ENCODE assay signal across 12 cellular contexts in genomic region chr2:64133828-64134227, GRCh38. TPM values are rescaled to one million over a fixed set of nuclear protein-coding genes. Genes with fewer than 3 reads are reported as not detected.
DNase-seq lines count a peak whose midpoint lies in the region; ATAC-seq, FAIRE-seq and TF ChIP-seq lines count a peak whose summit lies in the region.
"Had no signal": no experiment of that assay in that cellular context is flagged by ENCODE, and none has a peak within 500 bp of the region (broad histone marks: within the 10 kb centered on the region; RNA-seq: fewer than 3 reads in every experiment).

No MANE protein-coding gene starts in this region.

- TF ChIP-seq EP300 in GM12878 (IDR thresholded peaks at IDR 0.05; ENCODE audit: borderline replicate concordance in 1 of 2, control insufficient read depth in 1 of 2, low read depth in 2 of 2, low read length in 2 of 2) = no peak

- H4K20me1 ChIP-seq in Karpas-422 (ENCODE audit: insufficient read depth, low read depth, low read length) = peaks cover 5% of the 10 kb centered on the region; the same call in 1 of the 2 replicates
- peaks cover 2% of the 10 kb centered on the region; the same call in 1 of the 2 replicates for H4K20me1 ChIP-seq in GM12878 (ENCODE audit: control insufficient read depth, insufficient read depth)
- H4K20me1 ChIP-seq in neural progenitor cell (ENCODE audit: low read depth) = peaks cover 66% of the 10 kb centered on the region

- H3K4me2 ChIP-seq in Karpas-422 (ENCODE audit: low read depth, low read length, poor library complexity, severe bottlenecking) (peak overlapping the region; percentile 19), GM12878 (ENCODE audit: control insufficient read depth, insufficient read depth) (peak overlapping the region; percentile 62; the same call in 1 of the 2 replicates), neural progenitor cell (no peak overlapping the region)

- H3K4me3 ChIP-seq in Karpas-422 (ENCODE audit: low read length) (no peak overlapping the region), GM12878 (no peak overlapping the region), neural progenitor cell (no peak overlapping the region), MG63 (no peak overlapping the region), esophagus squamous epithelium (no peak overlapping the region)
- H3K4me3 ChIP-seq: ascending aorta, sigmoid colon had no signal

- H3K36me3 Mint-ChIP-seq in neural progenitor cell = peaks cover 23% of the 10 kb centered on the region

- intact Hi-C loops in GM12878 (cut with micrococcal nuclease; ENCODE audit: unreplicated experiment) (no loop called here), esophagus squamous epithelium (cut with DNase I) (no loop called here)

- no peak overlapping the region for H3K9ac ChIP-seq in Karpas-422 (ENCODE audit: low read length)
- no peak overlapping the region for H3K9ac ChIP-seq in GM12878 (ENCODE audit: control insufficient read depth, insufficient read depth, low read length)
- H3K9ac ChIP-seq in neural progenitor cell = no peak overlapping the region

- H3K79me2 ChIP-seq in Karpas-422 (ENCODE audit: low read length) (peaks cover 100% of the 10 kb centered on the region), GM12878 (ENCODE audit: control insufficient read depth, insufficient read depth, low read length) (peaks cover 100% of the 10 kb centered on the region), neural progenitor cell (ENCODE audit: low read depth) (peaks cover 100% of the 10 kb centered on the region)

- no peaks in the 10 kb centered on the region for H3K9me3 Mint-ChIP-seq in neural progenitor cell

- ATAC-seq in GM12878 (no peak), HG03039 (IDR thresholded peaks at IDR 0.05; ENCODE audit: unreplicated experiment) (no peak)

- DNase-seq in GM18507 (ENCODE audit: extremely low spot score, insufficient read length, low read depth) (no peak), Karpas-422 (no peak), GM12878 (ENCODE audit: low read depth, low spot score) (no peak), neural progenitor cell (ENCODE audit: low spot score) (no peak), MG63 (no peak), esophagus squamous epithelium (lab: John Stamatoyannopoulos, UW) (no peak)
- DNase-seq: activated CD4-positive, alpha-beta T cell treated with anti-CD3 and anti-CD28 coated beads for 48 hours; NCI-H1417; sigmoid colon had no signal

- TF ChIP-seq RAD21 in GM12878 (IDR thresholded peaks at IDR 0.05; ENCODE audit: insufficient read depth, low read depth, low read length) = no peak

- H3K4me1 Mint-ChIP-seq in neural progenitor cell = peaks cover 17% of the 10 kb centered on the region

- H3K36me3 ChIP-seq in Karpas-422 (ENCODE audit: insufficient read depth, low read length) (peaks cover 76% of the 10 kb centered on the region), GM12878 (ENCODE audit: control insufficient read depth in 2 of 2, insufficient read depth in 2 of 2, low read length in 1 of 2) (peaks cover 0 to 22% of the 10 kb centered on the region in 2 experiments; a peak in 2 of 4 replicates), neural progenitor cell (no peaks in the 10 kb centered on the region), MG63 (no peaks in the 10 kb centered on the region), esophagus squamous epithelium (no peaks in the 10 kb centered on the region)
- H3K36me3 ChIP-seq: ascending aorta, sigmoid colon had no signal

- POLR2A ChIA-PET in GM12878 (lab: Charles Lee) = interaction anchor here (0.5 to 1.5 kb wide), 6 partner anchors 9 to 1273 kb away, joined by 3 to 6 read pairs (median 4); no protein-coding TSS in a partner anchor

- H3F3A ChIP-seq in neural progenitor cell (ENCODE audit: low read depth) = peaks cover 4% of the 10 kb centered on the region

- no peaks in the 10 kb centered on the region for H3K9me2 ChIP-seq in Karpas-422 (replicated peaks; ENCODE audit: insufficient read depth, low read length)

- H3K9me3 ChIP-seq in Karpas-422 (ENCODE audit: low read length) (no peaks in the 10 kb centered on the region), GM12878 (replicated peaks; ENCODE audit: control insufficient read depth, insufficient read depth, low read length) (no peaks in the 10 kb centered on the region), neural progenitor cell (ENCODE audit: low read depth) (no peaks in the 10 kb centered on the region), MG63 (no peaks in the 10 kb centered on the region), esophagus squamous epithelium (no peaks in the 10 kb centered on the region)
- H3K9me3 ChIP-seq: ascending aorta, sigmoid colon had no signal

- in situ Hi-C loops in GM12878 (cut with MboI) = no loop called here

- H3K4me3 Mint-ChIP-seq in neural progenitor cell = no peak overlapping the region

- peak overlapping the region; percentile 57 for H3K27ac ChIP-seq in Karpas-422 (ENCODE audit: low read length)
- no peak overlapping the region; the same call in 1 of the 2 replicates for H3K27ac ChIP-seq in GM12878 (ENCODE audit: control insufficient read depth, insufficient read depth)
- H3K27ac ChIP-seq in neural progenitor cell = peak overlapping the region; percentile 47
- peak overlapping the region in 1 of 4 donors; percentile 28 for H3K27ac ChIP-seq in esophagus squamous epithelium
- H3K27ac ChIP-seq: ascending aorta had no signal

- BruUV-seq in GM12878 (replicated peaks; lab: Mats Ljungman, UMichigan) = no TSS peak

- CTCF ChIA-PET in GM12878 (lab: Yijun Ruan, JAX) = interaction anchor here (0.9 to 4.7 kb wide), 8 partner anchors 8 to 197 kb away, joined by 4 to 26 read pairs (median 4); no protein-coding TSS in a partner anchor

- H3K27ac Mint-ChIP-seq in neural progenitor cell = no peak overlapping the region

- TF ChIP-seq CTCF in GM12878 (IDR thresholded peaks at IDR 0.05 in 2 of 3, conservative IDR thresholded peaks at IDR 0.05 in 1 of 3; ENCODE audit: control insufficient read depth in 2 of 3, extremely low read depth in 1 of 3, insufficient read depth in 1 of 3, low read depth in 3 of 3, low read length in 3 of 3) (no peak), neural progenitor cell (IDR thresholded peaks at IDR 0.05) (no peak), esophagus squamous epithelium (IDR thresholded peaks at IDR 0.05) (no peak)

- SMC1A ChIA-PET in GM12878 (lab: Charles Lee; ENCODE audit: uncharacterized antibody, unreplicated experiment) = interaction anchor here (1.0 to 23.5 kb wide), 12 partner anchors 7 to 195 kb away, joined by 3 to 495 read pairs (median 11); no protein-coding TSS in a partner anchor

- FAIRE-seq in GM18507 (lab: Jason Lieb, UNC) (peak; percentile 44), GM12878 (lab: Jason Lieb, UNC) (no peak)
- FAIRE-seq: GM12891 had no signal

- H2AFZ ChIP-seq in Karpas-422 (ENCODE audit: low read length) (no peak overlapping the region), GM12878 (ENCODE audit: control insufficient read depth, low read depth, low read length) (no peak overlapping the region), neural progenitor cell (replicated peaks) (no peak overlapping the region)

- peaks cover 98% of the 10 kb centered on the region for H3K4me1 ChIP-seq in Karpas-422 (ENCODE audit: low read length)
- H3K4me1 ChIP-seq in GM12878 (ENCODE audit: control insufficient read depth, insufficient read depth, low read length) = peaks cover 46% of the 10 kb centered on the region
- H3K4me1 ChIP-seq in neural progenitor cell = peaks cover 21% of the 10 kb centered on the region
- peaks cover 8 to 95% (median 32%) of the 10 kb centered on the region in 3 donors for H3K4me1 ChIP-seq in esophagus squamous epithelium

- RAD21 ChIA-PET in GM12878 (lab: Charles Lee; ENCODE audit: unreplicated experiment) = interaction anchor here (0.9 to 7.4 kb wide), 15 partner anchors 8 to 196 kb away, joined by 3 to 53 read pairs (median 5); no protein-coding TSS in a partner anchor

- no peaks in the 10 kb centered on the region for H3K27me3 Mint-ChIP-seq in neural progenitor cell (ENCODE audit: insufficient read depth, low read depth)

- TF ChIP-seq POLR2A in GM12878 (IDR thresholded peaks at IDR 0.05; ENCODE audit: low read depth, low read length) (no peak), esophagus squamous epithelium (IDR thresholded peaks at IDR 0.05) (no peak)

- no peaks in the 10 kb centered on the region for H3K27me3 ChIP-seq in Karpas-422 (ENCODE audit: low read length)
- H3K27me3 ChIP-seq in GM12878 (replicated peaks in 1 of 2; ENCODE audit: control insufficient read depth in 2 of 2, insufficient read depth in 2 of 2, low read length in 1 of 2) = no peaks in the 10 kb centered on the region
- H3K27me3 ChIP-seq in neural progenitor cell = no peaks in the 10 kb centered on the region
- no peaks in the 10 kb centered on the region for H3K27me3 ChIP-seq in MG63
- no peaks in the 10 kb centered on the region for H3K27me3 ChIP-seq in esophagus squamous epithelium
- H3K27me3 ChIP-seq: ascending aorta, sigmoid colon had no signal

TF ChIP-seq in GM12878, 131 proteins besides CTCF, POLR2A, EP300 and RAD21:
- TF ChIP-seq CBX5 (IDR thresholded peaks at IDR 0.05; ENCODE audit: low read depth) (no peak), ZNF24 (IDR thresholded peaks at IDR 0.05) (no peak), JUND (IDR thresholded peaks at IDR 0.05; ENCODE audit: low read depth, low read length) (no peak), ZBED1 (IDR thresholded peaks at IDR 0.05; ENCODE audit: borderline replicate concordance) (no peak), PAX8 (IDR thresholded peaks at IDR 0.05) (no peak), NRF1 (conservative IDR thresholded peaks at IDR 0.05; ENCODE audit: low read depth, low read length) (no peak)

RNA-seq across cellular contexts. Expression of gene PELI1, which starts 10.4 kb away (rescaled TPM):
- total RNA-seq in Karpas-422 (2014; rRNA removed; shearing (Covaris generic); ENCODE audit: low replicate concordance) = 49.9 and 90.7 TPM in 2 replicates
- total RNA-seq in GM12878 (2013; cell fraction: nucleolus; rRNA removed) = 104 and 128 TPM in 2 replicates
- total RNA-seq in GM12878 (2014; rRNA removed) = 40.7 and 46.1 TPM in 2 replicates
- total RNA-seq in GM12878 (2014; rRNA removed; fragmentation: Illumina TruSeq; extraction: Trizol) = 32.9 and 33.9 TPM in 2 replicates
- total RNA-seq in GM12878 (2021) = 54.6 and 55.4 TPM in 2 replicates
- polyA plus RNA-seq in GM12878 (2011; ENCODE audit: low read depth) = 19.2 TPM
- 92.0 and 137 TPM in 2 replicates for polyA plus RNA-seq in GM12878 (2011; rRNA removed)
- polyA plus RNA-seq in GM12878 (2011; cell fraction: cytosol; rRNA removed) = 36.5 and 40.9 TPM in 2 replicates
- 48.4 and 49.6 TPM in 2 replicates for polyA plus RNA-seq in GM12878 (2011; cell fraction: nucleus; rRNA removed)
- 24.6 and 25.7 TPM in 2 replicates for polyA plus RNA-seq in GM12878 (2012)
- polyA plus RNA-seq in GM12878 (2014; fragmentation: Illumina TruSeq; extraction: Trizol) = 38.9 and 47.6 TPM in 2 replicates
- polyA plus RNA-seq in GM12878 (2014; fragmentation: Nextera tagmentation; extraction: Ambion mirVana) = 10 to 100 TPM; 12.1 to 13.2 TPM
- 35.0 and 36.7 TPM in 2 replicates for polyA plus RNA-seq in GM12878 (2014; rRNA removed)
- 10 to 100 TPM; 43.9 to 45.3 TPM for polyA plus RNA-seq in GM12878 (2016; fragmentation: Nextera tagmentation; extraction: Ambion mirVana)
- polyA minus RNA-seq in GM12878 (2011; rRNA and poly(A)+ RNA removed) = 60.6 and 77.2 TPM in 2 replicates
- 25.8 and 30.8 TPM in 2 replicates for polyA minus RNA-seq in GM12878 (2011; cell fraction: cytosol; rRNA and poly(A)+ RNA removed)
- polyA minus RNA-seq in GM12878 (2011; cell fraction: nucleus; rRNA and poly(A)+ RNA removed) = 71.6 and 122 TPM in 2 replicates
- total RNA-seq in neural progenitor cell (ENCODE audit: low replicate concordance) = 71.9 and 88.7 TPM in 2 replicates
- total RNA-seq in MG63 (2014; rRNA removed; shearing (Covaris generic); ENCODE audit: low replicate concordance) = 0.76 and 1.7 TPM in 2 replicates
- total RNA-seq in esophagus squamous epithelium = 10 to 100 TPM; 23.7 to 40.4 (median 34.5) TPM
